Comparison of ENCODE assay signal across 1 cellular context in genomic region chr11:409600-410471, GRCh38.
A peak's percentile ranks its signal among the peaks of the same experiment; 100 is the strongest.
TF ChIP-seq lines count a peak whose summit lies in the region.

No MANE protein-coding gene starts in this region.

TF ChIP-seq in HepG2, 621 proteins besides CTCF, POLR2A, EP300 and RAD21 (continued from another document and continues in another):
- TF ChIP-seq REST (IDR thresholded peaks at IDR 0.05; ENCODE audit: borderline replicate concordance in 1 of 2, low read depth in 1 of 2, low read length in 2 of 2) (no peak), KAT2B (IDR thresholded peaks at IDR 0.05; ENCODE audit: borderline replicate concordance, low read depth, low read length) (no peak), ZNF362 (CRISPR knock-in tag; IDR thresholded peaks at IDR 0.05; ENCODE audit: borderline replicate concordance) (peak; percentile 46; the same call in 1 of the 2 replicates), SIN3A (IDR thresholded peaks at IDR 0.05; ENCODE audit: borderline replicate concordance, low read depth, low read length) (no peak), ZNF12 (CRISPR knock-in tag; IDR thresholded peaks at IDR 0.05) (0 out of 2 replicates have a peak, but pooled peaks have one; percentile 25), ARID4A (CRISPR knock-in tag; IDR thresholded peaks at IDR 0.05; ENCODE audit: borderline replicate concordance) (peak; percentile 61; the same call in 1 of the 2 replicates), ZNF251 (CRISPR knock-in tag; IDR thresholded peaks at IDR 0.05) (no peak), RELA (CRISPR knock-in tag; IDR thresholded peaks at IDR 0.05) (no peak), ZHX1 (CRISPR knock-in tag; IDR thresholded peaks at IDR 0.05; ENCODE audit: low read depth) (no peak; the same call in 1 of the 2 replicates), SMARCE1 (IDR thresholded peaks at IDR 0.05; ENCODE audit: borderline replicate concordance) (no peak), CC2D1A (CRISPR knock-in tag; IDR thresholded peaks at IDR 0.05) (no peak), SMARCC2 (IDR thresholded peaks at IDR 0.05) (no peak), CAMTA2 (CRISPR knock-in tag; IDR thresholded peaks at IDR 0.05; ENCODE audit: borderline replicate concordance) (no peak), ZNF788 (CRISPR knock-in tag; IDR thresholded peaks at IDR 0.05; ENCODE audit: borderline replicate concordance) (peak; percentile 81; the same call in 1 of the 2 replicates), BCL6 (CRISPR knock-in tag; IDR thresholded peaks at IDR 0.05) (peak; percentile 42)
- TF ChIP-seq, protein P1, sequence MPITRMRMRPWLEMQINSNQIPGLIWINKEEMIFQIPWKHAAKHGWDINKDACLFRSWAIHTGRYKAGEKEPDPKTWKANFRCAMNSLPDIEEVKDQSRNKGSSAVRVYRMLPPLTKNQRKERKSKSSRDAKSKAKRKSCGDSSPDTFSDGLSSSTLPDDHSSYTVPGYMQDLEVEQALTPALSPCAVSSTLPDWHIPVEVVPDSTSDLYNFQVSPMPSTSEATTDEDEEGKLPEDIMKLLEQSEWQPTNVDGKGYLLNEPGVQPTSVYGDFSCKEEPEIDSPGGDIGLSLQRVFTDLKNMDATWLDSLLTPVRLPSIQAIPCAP (CRISPR knock-in tag; IDR thresholded peaks at IDR 0.05; ENCODE audit: low read depth) = no peak
- TF ChIP-seq, protein P2, sequence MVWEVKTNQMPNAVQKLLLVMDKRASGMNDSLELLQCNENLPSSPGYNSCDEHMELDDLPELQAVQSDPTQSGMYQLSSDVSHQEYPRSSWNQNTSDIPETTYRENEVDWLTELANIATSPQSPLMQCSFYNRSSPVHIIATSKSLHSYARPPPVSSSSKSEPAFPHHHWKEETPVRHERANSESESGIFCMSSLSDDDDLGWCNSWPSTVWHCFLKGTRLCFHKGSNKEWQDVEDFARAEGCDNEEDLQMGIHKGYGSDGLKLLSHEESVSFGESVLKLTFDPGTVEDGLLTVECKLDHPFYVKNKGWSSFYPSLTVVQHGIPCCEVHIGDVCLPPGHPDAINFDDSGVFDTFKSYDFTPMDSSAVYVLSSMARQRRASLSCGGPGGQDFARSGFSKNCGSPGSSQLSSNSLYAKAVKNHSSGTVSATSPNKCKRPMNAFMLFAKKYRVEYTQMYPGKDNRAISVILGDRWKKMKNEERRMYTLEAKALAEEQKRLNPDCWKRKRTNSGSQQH (CRISPR knock-in tag; IDR thresholded peaks at IDR 0.05; ENCODE audit: low read depth) = no peak; the same call in 1 of the 2 replicates
- TF ChIP-seq, protein P3, sequence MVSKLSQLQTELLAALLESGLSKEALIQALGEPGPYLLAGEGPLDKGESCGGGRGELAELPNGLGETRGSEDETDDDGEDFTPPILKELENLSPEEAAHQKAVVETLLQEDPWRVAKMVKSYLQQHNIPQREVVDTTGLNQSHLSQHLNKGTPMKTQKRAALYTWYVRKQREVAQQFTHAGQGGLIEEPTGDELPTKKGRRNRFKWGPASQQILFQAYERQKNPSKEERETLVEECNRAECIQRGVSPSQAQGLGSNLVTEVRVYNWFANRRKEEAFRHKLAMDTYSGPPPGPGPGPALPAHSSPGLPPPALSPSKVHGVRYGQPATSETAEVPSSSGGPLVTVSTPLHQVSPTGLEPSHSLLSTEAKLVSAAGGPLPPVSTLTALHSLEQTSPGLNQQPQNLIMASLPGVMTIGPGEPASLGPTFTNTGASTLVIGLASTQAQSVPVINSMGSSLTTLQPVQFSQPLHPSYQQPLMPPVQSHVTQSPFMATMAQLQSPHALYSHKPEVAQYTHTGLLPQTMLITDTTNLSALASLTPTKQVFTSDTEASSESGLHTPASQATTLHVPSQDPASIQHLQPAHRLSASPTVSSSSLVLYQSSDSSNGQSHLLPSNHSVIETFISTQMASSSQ (IDR thresholded peaks at IDR 0.05; ENCODE audit: low read depth) = peak; percentile 56; the same call in 1 of the 2 replicates
- TF ChIP-seq, protein P3 (CRISPR knock-in tag; IDR thresholded peaks at IDR 0.05; ENCODE audit: borderline replicate concordance) = peak; percentile 90
- TF ChIP-seq, protein P4, sequence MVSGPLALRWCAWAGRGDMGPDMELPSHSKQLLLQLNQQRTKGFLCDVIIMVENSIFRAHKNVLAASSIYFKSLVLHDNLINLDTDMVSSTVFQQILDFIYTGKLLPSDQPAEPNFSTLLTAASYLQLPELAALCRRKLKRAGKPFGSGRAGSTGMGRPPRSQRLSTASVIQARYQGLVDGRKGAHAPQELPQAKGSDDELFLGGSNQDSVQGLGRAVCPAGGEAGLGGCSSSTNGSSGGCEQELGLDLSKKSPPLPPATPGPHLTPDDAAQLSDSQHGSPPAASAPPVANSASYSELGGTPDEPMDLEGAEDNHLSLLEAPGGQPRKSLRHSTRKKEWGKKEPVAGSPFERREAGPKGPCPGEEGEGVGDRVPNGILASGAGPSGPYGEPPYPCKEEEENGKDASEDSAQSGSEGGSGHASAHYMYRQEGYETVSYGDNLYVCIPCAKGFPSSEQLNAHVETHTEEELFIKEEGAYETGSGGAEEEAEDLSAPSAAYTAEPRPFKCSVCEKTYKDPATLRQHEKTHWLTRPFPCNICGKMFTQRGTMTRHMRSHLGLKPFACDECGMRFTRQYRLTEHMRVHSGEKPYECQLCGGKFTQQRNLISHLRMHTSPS (CRISPR knock-in tag; IDR thresholded peaks at IDR 0.05; ENCODE audit: low read depth) = peak; percentile 85
- TF ChIP-seq, protein P5, sequence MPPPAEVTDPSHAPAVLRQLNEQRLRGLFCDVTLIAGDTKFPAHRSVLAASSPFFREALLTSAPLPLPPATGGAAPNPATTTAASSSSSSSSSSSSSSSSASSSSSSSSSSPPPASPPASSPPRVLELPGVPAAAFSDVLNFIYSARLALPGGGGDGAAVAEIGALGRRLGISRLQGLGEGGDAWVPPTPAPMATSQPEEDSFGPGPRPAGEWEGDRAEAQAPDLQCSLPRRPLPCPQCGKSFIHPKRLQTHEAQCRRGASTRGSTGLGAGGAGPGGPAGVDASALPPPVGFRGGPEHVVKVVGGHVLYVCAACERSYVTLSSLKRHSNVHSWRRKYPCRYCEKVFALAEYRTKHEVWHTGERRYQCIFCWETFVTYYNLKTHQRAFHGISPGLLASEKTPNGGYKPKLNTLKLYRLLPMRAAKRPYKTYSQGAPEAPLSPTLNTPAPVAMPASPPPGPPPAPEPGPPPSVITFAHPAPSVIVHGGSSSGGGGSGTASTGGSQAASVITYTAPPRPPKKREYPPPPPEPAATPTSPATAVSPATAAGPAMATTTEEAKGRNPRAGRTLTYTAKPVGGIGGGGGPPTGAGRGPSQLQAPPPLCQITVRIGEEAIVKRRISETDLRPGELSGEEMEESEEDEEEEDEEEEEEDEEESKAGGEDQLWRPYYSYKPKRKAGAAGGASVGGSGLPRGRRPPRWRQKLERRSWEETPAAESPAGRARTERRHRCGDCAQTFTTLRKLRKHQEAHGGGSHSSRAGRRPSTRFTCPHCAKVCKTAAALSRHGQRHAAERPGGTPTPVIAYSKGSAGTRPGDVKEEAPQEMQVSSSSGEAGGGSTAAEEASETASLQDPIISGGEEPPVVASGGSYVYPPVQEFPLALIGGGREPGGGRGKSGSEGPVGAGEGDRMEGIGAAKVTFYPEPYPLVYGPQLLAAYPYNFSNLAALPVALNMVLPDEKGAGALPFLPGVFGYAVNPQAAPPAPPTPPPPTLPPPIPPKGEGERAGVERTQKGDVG (CRISPR knock-in tag; IDR thresholded peaks at IDR 0.05; ENCODE audit: borderline replicate concordance) = peak; percentile 72; the same call in 1 of the 2 replicates
